Comparison of ENCODE assay signal across 8 cellular contexts in the genomic region with DNA sequence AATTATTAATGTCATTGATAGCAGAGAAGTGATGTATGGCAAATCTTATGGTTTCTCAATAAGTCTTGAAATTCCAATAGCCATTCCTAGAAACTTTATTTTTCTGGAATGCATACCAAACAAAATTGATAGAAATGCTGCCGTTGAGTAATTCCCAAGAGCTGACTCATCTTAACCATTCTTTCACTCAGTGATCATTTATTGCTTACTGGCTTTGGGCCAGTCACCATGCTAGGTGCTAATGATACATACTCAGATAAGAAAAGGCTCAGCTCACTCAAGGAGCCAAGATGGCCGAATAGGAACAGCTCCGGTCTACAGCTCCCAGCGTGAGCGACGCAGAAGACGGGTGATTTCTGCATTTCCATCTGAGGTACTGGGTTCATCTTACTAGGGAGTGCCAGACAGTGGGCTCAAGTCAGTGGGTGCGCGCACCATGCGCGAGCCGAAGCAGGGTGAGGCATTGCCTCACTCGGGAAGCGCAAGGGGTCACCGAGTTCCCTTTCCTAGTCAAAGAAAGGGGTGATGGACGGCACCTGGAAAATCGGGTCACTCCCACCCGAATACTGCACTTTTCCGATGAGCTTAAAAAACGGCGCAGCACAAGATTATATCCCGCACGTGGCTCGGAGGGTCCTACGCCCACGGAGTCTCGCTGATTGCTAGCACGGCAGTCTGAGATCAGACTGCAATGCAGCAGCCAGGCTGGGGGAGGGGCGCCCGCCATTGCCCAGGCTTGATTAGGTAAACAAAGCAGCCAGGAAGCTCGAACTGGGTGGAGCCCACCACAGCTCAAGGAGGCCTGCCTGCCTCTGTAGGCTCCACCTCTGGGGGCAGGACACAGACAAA.
DNase-seq lines count a peak whose midpoint lies in the region; ATAC-seq, FAIRE-seq and TF ChIP-seq lines count a peak whose summit lies in the region.
"Not testable (repeated sequence)": the region's sequence is repeated elsewhere in the genome, so short reads cannot be mapped to it uniquely, and the experiment has no call there.

No MANE protein-coding gene starts in this region.

- CTCF ChIA-PET in RWPE1 (lab: Yijun Ruan, JAX); HepG2 (lab: Yijun Ruan, JAX; ENCODE audit: low intra/inter-chr PET ratio, low total read pairs): not testable (repeated sequence)

- not testable (repeated sequence) for ATAC-seq in HepG2

- H3K4me3 ChIP-seq in brain microvascular endothelial cell (ENCODE audit: low read depth, low read length); foreskin fibroblast (ENCODE audit: low read depth in 1 of 2, low read length in 2 of 2); HepG2 (replicated peaks in 1 of 3; ENCODE audit: insufficient read depth in 1 of 3, low read depth in 2 of 3, low read length in 3 of 3); small intestine (ENCODE audit: low read depth in 1 of 2, low read length in 2 of 2): not testable (repeated sequence)

- TF ChIP-seq RAD21 in HepG2 (CRISPR knock-in tag; IDR thresholded peaks at IDR 0.05), result not testable (repeated sequence)

- not testable (repeated sequence) for H3K9me3 ChIP-seq in HepG2 (ENCODE audit: low read length); small intestine (ENCODE audit: control insufficient read depth, low read depth)

- intact Hi-C loops in HepG2 (cut with micrococcal nuclease; ENCODE audit: unreplicated experiment), result not testable (repeated sequence)

- TF ChIP-seq POLR2A in HepG2 (IDR thresholded peaks at IDR 0.05; ENCODE audit: insufficient read depth in 1 of 2, low read depth in 2 of 2, low read length in 2 of 2), result not testable (repeated sequence)

- POLR2A ChIA-PET in RWPE1 (lab: Yijun Ruan, JAX; ENCODE audit: low non-redundant PET); HepG2 (lab: Yijun Ruan, JAX): not testable (repeated sequence)

- DNase-seq in COLO829 (ENCODE audit: low spot score) (peak; percentile 18), HCEC 1CT (peak; percentile 54), LHCN-M2 (ENCODE audit: low read depth) (peak; percentile 23), RWPE1 (ENCODE audit: low spot score) (peak; percentile 58), brain microvascular endothelial cell (peak; percentile 34), foreskin fibroblast (peak; percentile 80 to 90), small intestine (peak; percentile 68)
- DNase-seq in HepG2 (ENCODE audit: low spot score), result not testable (repeated sequence)

- H3K79me2 ChIP-seq in HepG2 (ENCODE audit: insufficient read depth, low read length), result not testable (repeated sequence)

- not testable (repeated sequence) for H3K36me3 ChIP-seq in brain microvascular endothelial cell (replicated peaks); HepG2 (replicated peaks in 1 of 2; ENCODE audit: control insufficient read depth in 1 of 2, insufficient read depth in 2 of 2, low read length in 2 of 2); small intestine (ENCODE audit: control insufficient read depth in 2 of 2, insufficient read depth in 2 of 2, low read length in 2 of 2)

- not testable (repeated sequence) for H3K4me1 ChIP-seq in HepG2 (ENCODE audit: insufficient read depth, low read length); small intestine (ENCODE audit: control insufficient read depth in 2 of 2, insufficient read depth in 1 of 2, low read depth in 1 of 2, low read length in 1 of 2)

- not testable (repeated sequence) for H3K4me2 ChIP-seq in HepG2 (ENCODE audit: low read depth, low read length)

- not testable (repeated sequence) for TF ChIP-seq CTCF in RWPE1 (conservative IDR thresholded peaks at IDR 0.05; ENCODE audit: low read depth); brain microvascular endothelial cell (IDR thresholded peaks at IDR 0.05; ENCODE audit: low read depth, low read length, missing control alignments); foreskin fibroblast (IDR thresholded peaks at IDR 0.05; ENCODE audit: low read depth, low read length); HepG2 (CRISPR knock-in tag; IDR thresholded peaks at IDR 0.05)

- not testable (repeated sequence) for H3K27me3 ChIP-seq in brain microvascular endothelial cell (replicated peaks); HepG2 (ENCODE audit: control insufficient read depth in 1 of 2, insufficient read depth in 2 of 2, low read length in 2 of 2); small intestine (ENCODE audit: control insufficient read depth in 2 of 2, insufficient read depth in 2 of 2, low read length in 2 of 2)

- BruUV-seq in HepG2 (replicated peaks; lab: Mats Ljungman, UMichigan), result not testable (repeated sequence)

- not testable (repeated sequence) for H3K27ac ChIP-seq in RWPE1; brain microvascular endothelial cell; HepG2 (ENCODE audit: extremely low read length, insufficient read depth, low read length); small intestine (ENCODE audit: low read depth in 1 of 2, low read length in 1 of 2)

- in situ Hi-C loops in brain microvascular endothelial cell (cut with HindIII; ENCODE audit: low pct_ligation_motif_present, low sequenced_read_pairs); HepG2 (cut with HindIII; ENCODE audit: extremely low pct_ligation_motif_present, low pct_unique_long_range_greater_than_20kb): not testable (repeated sequence)

- not testable (repeated sequence) for FAIRE-seq in HepG2 (lab: Jason Lieb, UNC); small intestine (lab: Jason Lieb, UNC)

- not testable (repeated sequence) for H4K20me1 ChIP-seq in HepG2 (ENCODE audit: insufficient read depth, low read length)

- not testable (repeated sequence) for TF ChIP-seq EP300 in HepG2 (IDR thresholded peaks at IDR 0.05; ENCODE audit: low read depth in 2 of 2, low read length in 2 of 2); HepG2 (CRISPR knock-in tag; IDR thresholded peaks at IDR 0.05; ENCODE audit: borderline replicate concordance)

- not testable (repeated sequence) for H2AFZ ChIP-seq in HepG2 (ENCODE audit: low read length)

- 61% methylated on average over 27 of the region's 31 CpGs for WGBS in HepG2 (ENCODE audit: low lambda C conversion rate)
- WGBS in small intestine, 3 donors, result 91 to 93% (median 92%) methylated on average over 30 to 31 of the region's 31 CpGs

- not testable (repeated sequence) for H3K9ac ChIP-seq in HepG2 (ENCODE audit: insufficient read depth, low read depth, low read length)

TF ChIP-seq in HepG2, 621 proteins besides CTCF, POLR2A, EP300 and RAD21:
- TF ChIP-seq, protein P1, sequence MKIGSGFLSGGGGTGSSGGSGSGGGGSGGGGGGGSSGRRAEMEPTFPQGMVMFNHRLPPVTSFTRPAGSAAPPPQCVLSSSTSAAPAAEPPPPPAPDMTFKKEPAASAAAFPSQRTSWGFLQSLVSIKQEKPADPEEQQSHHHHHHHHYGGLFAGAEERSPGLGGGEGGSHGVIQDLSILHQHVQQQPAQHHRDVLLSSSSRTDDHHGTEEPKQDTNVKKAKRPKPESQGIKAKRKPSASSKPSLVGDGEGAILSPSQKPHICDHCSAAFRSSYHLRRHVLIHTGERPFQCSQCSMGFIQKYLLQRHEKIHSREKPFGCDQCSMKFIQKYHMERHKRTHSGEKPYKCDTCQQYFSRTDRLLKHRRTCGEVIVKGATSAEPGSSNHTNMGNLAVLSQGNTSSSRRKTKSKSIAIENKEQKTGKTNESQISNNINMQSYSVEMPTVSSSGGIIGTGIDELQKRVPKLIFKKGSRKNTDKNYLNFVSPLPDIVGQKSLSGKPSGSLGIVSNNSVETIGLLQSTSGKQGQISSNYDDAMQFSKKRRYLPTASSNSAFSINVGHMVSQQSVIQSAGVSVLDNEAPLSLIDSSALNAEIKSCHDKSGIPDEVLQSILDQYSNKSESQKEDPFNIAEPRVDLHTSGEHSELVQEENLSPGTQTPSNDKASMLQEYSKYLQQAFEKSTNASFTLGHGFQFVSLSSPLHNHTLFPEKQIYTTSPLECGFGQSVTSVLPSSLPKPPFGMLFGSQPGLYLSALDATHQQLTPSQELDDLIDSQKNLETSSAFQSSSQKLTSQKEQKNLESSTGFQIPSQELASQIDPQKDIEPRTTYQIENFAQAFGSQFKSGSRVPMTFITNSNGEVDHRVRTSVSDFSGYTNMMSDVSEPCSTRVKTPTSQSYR (CRISPR knock-in tag; IDR thresholded peaks at IDR 0.05; ENCODE audit: borderline replicate concordance), result peak; percentile 34; the same call in 1 of the 2 replicates
TF ChIP-seq in HepG2: peak in this region for 1; not testable (repeated sequence) for 620.
